ENCODE assay signal across 1 cellular context in the genomic region with DNA sequence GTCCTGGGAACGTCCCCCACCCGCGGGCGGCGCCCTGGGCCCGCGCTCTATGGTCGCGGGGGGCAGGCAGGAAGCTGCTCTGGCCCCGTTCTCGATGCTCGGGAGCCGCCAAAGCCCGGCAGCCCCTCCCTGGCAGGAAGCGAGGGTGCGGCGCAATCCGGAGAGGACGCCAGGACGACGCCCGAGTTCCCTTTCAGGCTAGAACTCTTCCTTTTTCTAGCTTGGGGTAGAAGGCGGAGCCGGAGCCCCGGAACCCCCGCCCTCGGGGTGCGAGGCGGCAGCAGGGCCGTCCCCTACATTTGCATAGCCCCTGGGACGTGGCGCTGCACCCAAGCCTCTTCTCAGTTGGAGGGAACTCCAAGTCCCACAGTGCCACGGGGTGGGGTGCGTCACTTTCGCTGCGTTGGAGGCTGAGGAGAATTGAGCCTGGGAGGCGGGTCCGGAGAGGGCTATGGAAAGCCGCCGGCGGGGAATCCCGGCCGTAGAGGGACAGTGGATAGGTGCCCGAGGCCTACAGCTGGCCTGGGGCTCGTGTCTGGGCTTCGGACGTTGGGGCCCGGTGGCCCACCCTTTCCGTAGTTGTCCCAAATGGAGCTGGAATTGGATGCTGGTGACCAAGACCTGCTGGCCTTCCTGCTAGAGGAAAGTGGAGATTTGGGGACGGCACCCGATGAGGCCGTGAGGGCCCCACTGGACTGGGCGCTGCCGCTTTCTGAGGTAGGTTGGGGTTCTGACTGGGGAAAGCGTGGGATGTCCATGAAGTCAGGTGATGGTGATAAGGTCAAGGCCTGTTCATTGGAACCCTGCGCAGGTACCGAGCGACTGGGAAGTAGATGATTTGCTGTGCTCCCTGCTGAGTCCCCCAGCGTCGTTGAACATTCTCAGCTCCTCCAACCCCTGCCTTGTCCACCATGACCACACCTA.
TF ChIP-seq lines count a peak whose summit lies in the region.

A gene with protein sequence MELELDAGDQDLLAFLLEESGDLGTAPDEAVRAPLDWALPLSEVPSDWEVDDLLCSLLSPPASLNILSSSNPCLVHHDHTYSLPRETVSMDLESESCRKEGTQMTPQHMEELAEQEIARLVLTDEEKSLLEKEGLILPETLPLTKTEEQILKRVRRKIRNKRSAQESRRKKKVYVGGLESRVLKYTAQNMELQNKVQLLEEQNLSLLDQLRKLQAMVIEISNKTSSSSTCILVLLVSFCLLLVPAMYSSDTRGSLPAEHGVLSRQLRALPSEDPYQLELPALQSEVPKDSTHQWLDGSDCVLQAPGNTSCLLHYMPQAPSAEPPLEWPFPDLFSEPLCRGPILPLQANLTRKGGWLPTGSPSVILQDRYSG (plus strand): TSS at position 482 of the 924 bp plus-strand sequence. CDS start 107 bp downstream, at position 589.
A gene with protein sequence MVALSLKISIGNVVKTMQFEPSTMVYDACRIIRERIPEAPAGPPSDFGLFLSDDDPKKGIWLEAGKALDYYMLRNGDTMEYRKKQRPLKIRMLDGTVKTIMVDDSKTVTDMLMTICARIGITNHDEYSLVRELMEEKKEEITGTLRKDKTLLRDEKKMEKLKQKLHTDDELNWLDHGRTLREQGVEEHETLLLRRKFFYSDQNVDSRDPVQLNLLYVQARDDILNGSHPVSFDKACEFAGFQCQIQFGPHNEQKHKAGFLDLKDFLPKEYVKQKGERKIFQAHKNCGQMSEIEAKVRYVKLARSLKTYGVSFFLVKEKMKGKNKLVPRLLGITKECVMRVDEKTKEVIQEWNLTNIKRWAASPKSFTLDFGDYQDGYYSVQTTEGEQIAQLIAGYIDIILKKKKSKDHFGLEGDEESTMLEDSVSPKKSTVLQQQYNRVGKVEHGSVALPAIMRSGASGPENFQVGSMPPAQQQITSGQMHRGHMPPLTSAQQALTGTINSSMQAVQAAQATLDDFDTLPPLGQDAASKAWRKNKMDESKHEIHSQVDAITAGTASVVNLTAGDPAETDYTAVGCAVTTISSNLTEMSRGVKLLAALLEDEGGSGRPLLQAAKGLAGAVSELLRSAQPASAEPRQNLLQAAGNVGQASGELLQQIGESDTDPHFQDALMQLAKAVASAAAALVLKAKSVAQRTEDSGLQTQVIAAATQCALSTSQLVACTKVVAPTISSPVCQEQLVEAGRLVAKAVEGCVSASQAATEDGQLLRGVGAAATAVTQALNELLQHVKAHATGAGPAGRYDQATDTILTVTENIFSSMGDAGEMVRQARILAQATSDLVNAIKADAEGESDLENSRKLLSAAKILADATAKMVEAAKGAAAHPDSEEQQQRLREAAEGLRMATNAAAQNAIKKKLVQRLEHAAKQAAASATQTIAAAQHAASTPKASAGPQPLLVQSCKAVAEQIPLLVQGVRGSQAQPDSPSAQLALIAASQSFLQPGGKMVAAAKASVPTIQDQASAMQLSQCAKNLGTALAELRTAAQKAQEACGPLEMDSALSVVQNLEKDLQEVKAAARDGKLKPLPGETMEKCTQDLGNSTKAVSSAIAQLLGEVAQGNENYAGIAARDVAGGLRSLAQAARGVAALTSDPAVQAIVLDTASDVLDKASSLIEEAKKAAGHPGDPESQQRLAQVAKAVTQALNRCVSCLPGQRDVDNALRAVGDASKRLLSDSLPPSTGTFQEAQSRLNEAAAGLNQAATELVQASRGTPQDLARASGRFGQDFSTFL (N-terminal part only) (minus strand): TSS at position 11 of the 924 bp plus-strand sequence. CDS start 6,501 bp downstream, outside the sequence.

TF ChIP-seq in GM12878, 131 proteins besides CTCF, POLR2A, EP300 and RAD21 (continued from another document and continues in another):
- TF ChIP-seq, protein P1, sequence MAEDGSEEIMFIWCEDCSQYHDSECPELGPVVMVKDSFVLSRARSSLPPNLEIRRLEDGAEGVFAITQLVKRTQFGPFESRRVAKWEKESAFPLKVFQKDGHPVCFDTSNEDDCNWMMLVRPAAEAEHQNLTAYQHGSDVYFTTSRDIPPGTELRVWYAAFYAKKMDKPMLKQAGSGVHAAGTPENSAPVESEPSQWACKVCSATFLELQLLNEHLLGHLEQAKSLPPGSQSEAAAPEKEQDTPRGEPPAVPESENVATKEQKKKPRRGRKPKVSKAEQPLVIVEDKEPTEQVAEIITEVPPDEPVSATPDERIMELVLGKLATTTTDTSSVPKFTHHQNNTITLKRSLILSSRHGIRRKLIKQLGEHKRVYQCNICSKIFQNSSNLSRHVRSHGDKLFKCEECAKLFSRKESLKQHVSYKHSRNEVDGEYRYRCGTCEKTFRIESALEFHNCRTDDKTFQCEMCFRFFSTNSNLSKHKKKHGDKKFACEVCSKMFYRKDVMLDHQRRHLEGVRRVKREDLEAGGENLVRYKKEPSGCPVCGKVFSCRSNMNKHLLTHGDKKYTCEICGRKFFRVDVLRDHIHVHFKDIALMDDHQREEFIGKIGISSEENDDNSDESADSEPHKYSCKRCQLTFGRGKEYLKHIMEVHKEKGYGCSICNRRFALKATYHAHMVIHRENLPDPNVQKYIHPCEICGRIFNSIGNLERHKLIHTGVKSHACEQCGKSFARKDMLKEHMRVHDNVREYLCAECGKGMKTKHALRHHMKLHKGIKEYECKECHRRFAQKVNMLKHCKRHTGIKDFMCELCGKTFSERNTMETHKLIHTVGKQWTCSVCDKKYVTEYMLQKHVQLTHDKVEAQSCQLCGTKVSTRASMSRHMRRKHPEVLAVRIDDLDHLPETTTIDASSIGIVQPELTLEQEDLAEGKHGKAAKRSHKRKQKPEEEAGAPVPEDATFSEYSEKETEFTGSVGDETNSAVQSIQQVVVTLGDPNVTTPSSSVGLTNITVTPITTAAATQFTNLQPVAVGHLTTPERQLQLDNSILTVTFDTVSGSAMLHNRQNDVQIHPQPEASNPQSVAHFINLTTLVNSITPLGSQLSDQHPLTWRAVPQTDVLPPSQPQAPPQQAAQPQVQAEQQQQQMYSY (CRISPR knock-in tag; IDR thresholded peaks at IDR 0.05): no peak
- TF ChIP-seq ZNF207 (IDR thresholded peaks at IDR 0.05; ENCODE audit: borderline replicate concordance): peak; percentile 64
- no peak for TF ChIP-seq FOXM1 (IDR thresholded peaks at IDR 0.05; ENCODE audit: low read depth, low read length)
- TF ChIP-seq, protein P2, sequence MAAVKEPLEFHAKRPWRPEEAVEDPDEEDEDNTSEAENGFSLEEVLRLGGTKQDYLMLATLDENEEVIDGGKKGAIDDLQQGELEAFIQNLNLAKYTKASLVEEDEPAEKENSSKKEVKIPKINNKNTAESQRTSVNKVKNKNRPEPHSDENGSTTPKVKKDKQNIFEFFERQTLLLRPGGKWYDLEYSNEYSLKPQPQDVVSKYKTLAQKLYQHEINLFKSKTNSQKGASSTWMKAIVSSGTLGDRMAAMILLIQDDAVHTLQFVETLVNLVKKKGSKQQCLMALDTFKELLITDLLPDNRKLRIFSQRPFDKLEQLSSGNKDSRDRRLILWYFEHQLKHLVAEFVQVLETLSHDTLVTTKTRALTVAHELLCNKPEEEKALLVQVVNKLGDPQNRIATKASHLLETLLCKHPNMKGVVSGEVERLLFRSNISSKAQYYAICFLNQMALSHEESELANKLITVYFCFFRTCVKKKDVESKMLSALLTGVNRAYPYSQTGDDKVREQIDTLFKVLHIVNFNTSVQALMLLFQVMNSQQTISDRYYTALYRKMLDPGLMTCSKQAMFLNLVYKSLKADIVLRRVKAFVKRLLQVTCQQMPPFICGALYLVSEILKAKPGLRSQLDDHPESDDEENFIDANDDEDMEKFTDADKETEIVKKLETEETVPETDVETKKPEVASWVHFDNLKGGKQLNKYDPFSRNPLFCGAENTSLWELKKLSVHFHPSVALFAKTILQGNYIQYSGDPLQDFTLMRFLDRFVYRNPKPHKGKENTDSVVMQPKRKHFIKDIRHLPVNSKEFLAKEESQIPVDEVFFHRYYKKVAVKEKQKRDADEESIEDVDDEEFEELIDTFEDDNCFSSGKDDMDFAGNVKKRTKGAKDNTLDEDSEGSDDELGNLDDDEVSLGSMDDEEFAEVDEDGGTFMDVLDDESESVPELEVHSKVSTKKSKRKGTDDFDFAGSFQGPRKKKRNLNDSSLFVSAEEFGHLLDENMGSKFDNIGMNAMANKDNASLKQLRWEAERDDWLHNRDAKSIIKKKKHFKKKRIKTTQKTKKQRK (IDR thresholded peaks at IDR 0.05; ENCODE audit: low read depth, low read length): no peak
- TF ChIP-seq, protein P3, sequence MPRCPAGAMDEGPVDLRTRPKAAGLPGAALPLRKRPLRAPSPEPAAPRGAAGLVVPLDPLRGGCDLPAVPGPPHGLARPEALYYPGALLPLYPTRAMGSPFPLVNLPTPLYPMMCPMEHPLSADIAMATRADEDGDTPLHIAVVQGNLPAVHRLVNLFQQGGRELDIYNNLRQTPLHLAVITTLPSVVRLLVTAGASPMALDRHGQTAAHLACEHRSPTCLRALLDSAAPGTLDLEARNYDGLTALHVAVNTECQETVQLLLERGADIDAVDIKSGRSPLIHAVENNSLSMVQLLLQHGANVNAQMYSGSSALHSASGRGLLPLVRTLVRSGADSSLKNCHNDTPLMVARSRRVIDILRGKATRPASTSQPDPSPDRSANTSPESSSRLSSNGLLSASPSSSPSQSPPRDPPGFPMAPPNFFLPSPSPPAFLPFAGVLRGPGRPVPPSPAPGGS (IDR thresholded peaks at IDR 0.05; ENCODE audit: borderline replicate concordance, insufficient read depth, low read depth, low read length, poor library complexity, severe bottlenecking): peak; percentile 69
- TF ChIP-seq KDM1A (IDR thresholded peaks at IDR 0.05; ENCODE audit: borderline replicate concordance): no peak
- TF ChIP-seq POLR2AphosphoS5 (IDR thresholded peaks at IDR 0.05; ENCODE audit: low read length): peak; percentile 67
- peak; percentile 31; the same call in 1 of the 2 replicates for TF ChIP-seq ZBED1 (IDR thresholded peaks at IDR 0.05; ENCODE audit: borderline replicate concordance)
- TF ChIP-seq, protein P4, sequence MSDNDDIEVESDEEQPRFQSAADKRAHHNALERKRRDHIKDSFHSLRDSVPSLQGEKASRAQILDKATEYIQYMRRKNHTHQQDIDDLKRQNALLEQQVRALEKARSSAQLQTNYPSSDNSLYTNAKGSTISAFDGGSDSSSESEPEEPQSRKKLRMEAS (IDR thresholded peaks at IDR 0.05; ENCODE audit: low read depth, low read length): peak; percentile 38; the same call in 1 of the 2 replicates
- TF ChIP-seq YBX1 (IDR thresholded peaks at IDR 0.05): no peak
- TF ChIP-seq SMAD5 (IDR thresholded peaks at IDR 0.05; ENCODE audit: low read depth): peak; percentile 49
- TF ChIP-seq RELA (IDR thresholded peaks at IDR 0.05; ENCODE audit: borderline replicate concordance, partially characterized antibody): peak; percentile 16
- TF ChIP-seq, protein P5, sequence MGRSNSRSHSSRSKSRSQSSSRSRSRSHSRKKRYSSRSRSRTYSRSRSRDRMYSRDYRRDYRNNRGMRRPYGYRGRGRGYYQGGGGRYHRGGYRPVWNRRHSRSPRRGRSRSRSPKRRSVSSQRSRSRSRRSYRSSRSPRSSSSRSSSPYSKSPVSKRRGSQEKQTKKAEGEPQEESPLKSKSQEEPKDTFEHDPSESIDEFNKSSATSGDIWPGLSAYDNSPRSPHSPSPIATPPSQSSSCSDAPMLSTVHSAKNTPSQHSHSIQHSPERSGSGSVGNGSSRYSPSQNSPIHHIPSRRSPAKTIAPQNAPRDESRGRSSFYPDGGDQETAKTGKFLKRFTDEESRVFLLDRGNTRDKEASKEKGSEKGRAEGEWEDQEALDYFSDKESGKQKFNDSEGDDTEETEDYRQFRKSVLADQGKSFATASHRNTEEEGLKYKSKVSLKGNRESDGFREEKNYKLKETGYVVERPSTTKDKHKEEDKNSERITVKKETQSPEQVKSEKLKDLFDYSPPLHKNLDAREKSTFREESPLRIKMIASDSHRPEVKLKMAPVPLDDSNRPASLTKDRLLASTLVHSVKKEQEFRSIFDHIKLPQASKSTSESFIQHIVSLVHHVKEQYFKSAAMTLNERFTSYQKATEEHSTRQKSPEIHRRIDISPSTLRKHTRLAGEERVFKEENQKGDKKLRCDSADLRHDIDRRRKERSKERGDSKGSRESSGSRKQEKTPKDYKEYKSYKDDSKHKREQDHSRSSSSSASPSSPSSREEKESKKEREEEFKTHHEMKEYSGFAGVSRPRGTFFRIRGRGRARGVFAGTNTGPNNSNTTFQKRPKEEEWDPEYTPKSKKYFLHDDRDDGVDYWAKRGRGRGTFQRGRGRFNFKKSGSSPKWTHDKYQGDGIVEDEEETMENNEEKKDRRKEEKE (IDR thresholded peaks at IDR 0.05): no peak
- TF ChIP-seq, protein P6, sequence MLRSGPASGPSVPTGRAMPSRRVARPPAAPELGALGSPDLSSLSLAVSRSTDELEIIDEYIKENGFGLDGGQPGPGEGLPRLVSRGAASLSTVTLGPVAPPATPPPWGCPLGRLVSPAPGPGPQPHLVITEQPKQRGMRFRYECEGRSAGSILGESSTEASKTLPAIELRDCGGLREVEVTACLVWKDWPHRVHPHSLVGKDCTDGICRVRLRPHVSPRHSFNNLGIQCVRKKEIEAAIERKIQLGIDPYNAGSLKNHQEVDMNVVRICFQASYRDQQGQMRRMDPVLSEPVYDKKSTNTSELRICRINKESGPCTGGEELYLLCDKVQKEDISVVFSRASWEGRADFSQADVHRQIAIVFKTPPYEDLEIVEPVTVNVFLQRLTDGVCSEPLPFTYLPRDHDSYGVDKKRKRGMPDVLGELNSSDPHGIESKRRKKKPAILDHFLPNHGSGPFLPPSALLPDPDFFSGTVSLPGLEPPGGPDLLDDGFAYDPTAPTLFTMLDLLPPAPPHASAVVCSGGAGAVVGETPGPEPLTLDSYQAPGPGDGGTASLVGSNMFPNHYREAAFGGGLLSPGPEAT (IDR thresholded peaks at IDR 0.05; ENCODE audit: low read depth): peak; percentile 84
- no peak for TF ChIP-seq WRNIP1 (IDR thresholded peaks at IDR 0.05; ENCODE audit: borderline replicate concordance, low read depth, low read length)
- TF ChIP-seq, protein P7, sequence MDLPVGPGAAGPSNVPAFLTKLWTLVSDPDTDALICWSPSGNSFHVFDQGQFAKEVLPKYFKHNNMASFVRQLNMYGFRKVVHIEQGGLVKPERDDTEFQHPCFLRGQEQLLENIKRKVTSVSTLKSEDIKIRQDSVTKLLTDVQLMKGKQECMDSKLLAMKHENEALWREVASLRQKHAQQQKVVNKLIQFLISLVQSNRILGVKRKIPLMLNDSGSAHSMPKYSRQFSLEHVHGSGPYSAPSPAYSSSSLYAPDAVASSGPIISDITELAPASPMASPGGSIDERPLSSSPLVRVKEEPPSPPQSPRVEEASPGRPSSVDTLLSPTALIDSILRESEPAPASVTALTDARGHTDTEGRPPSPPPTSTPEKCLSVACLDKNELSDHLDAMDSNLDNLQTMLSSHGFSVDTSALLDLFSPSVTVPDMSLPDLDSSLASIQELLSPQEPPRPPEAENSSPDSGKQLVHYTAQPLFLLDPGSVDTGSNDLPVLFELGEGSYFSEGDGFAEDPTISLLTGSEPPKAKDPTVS (IDR thresholded peaks at IDR 0.05; ENCODE audit: low read depth, low read length): no peak
- TF ChIP-seq NR2C2 (IDR thresholded peaks at IDR 0.05; ENCODE audit: borderline replicate concordance, control insufficient read depth, insufficient read length, low read depth): no peak
- peak in 1 of 2 experiments; percentile 76; a peak in 2 of 3 replicates for TF ChIP-seq EGR1 (IDR thresholded peaks at IDR 0.05; ENCODE audit: borderline replicate concordance in 1 of 2, low read depth in 2 of 2, low read length in 2 of 2)
- TF ChIP-seq MXI1 (IDR thresholded peaks at IDR 0.05; ENCODE audit: low read depth, low read length): peak; percentile 56
- TF ChIP-seq, protein P8, sequence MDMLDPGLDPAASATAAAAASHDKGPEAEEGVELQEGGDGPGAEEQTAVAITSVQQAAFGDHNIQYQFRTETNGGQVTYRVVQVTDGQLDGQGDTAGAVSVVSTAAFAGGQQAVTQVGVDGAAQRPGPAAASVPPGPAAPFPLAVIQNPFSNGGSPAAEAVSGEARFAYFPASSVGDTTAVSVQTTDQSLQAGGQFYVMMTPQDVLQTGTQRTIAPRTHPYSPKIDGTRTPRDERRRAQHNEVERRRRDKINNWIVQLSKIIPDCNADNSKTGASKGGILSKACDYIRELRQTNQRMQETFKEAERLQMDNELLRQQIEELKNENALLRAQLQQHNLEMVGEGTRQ (IDR thresholded peaks at IDR 0.05; ENCODE audit: borderline replicate concordance, low read depth, low read length): no peak
- peak; percentile 96 for TF ChIP-seq HDGF (IDR thresholded peaks at IDR 0.05)
- TF ChIP-seq ETV6 (conservative IDR thresholded peaks at IDR 0.05 in 1 of 2, IDR thresholded peaks at IDR 0.05 in 1 of 2; ENCODE audit: borderline replicate concordance in 1 of 2, low read depth in 1 of 2): peak in 1 of 2 experiments; percentile 65; a peak in 1 of 4 replicates
- TF ChIP-seq RFX5 (IDR thresholded peaks at IDR 0.05; ENCODE audit: low read depth, low read length): peak; percentile 54; the same call in 1 of the 2 replicates
